Comparison of ENCODE assay signal across 16 cellular contexts in the genomic region with DNA sequence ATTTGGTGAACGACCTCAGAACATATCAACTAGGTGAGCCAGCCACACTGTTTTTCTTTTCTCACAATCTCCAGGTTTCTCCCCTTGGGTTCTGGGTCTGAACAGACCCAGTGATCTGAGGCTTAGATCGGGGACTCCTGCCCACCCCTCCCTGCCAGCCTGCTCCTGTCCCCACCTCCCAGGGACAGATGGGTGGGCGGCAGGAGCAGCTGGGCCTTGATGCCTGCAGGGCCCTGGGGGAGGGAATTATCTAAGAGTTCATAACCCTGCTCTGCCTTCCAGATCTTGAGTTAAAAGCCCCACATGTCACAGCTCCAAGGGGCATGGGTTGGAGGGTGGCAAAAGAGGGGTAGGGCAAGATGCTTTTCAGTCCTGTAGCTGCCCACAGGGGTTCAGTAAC.
DNase-seq lines count a peak whose midpoint lies in the region; ATAC-seq lines count a peak whose summit lies in the region.
"Had no signal": no experiment of that assay in that cellular context is flagged by ENCODE, and none has a peak within 500 bp of the region (broad histone marks: within the 10 kb centered on the region; RNA-seq: fewer than 3 reads in every experiment).

No MANE protein-coding gene starts in this region.

- peak in 2 of 3 experiments; percentile 47 to 64 for DNase-seq in NCI-H1417 (lab: John Stamatoyannopoulos, UW)
- DNase-seq in NCI-H1417 treated with DMSO at 0.1 percent for 48 hours (lab: John Stamatoyannopoulos, UW): no peak
- peak; percentile 20 for DNase-seq in NCI-H146 treated with DMSO at 0.1 percent for 48 hours (lab: John Stamatoyannopoulos, UW; ENCODE audit: unreplicated experiment)
- DNase-seq in NCI-H69 (lab: John Stamatoyannopoulos, UW): peak; percentile 99
- DNase-seq in retina: peak; percentile 54
- DNase-seq in activated gamma-delta T cell (lab: John Stamatoyannopoulos, UW): no peak
- no peak for DNase-seq in DMS153 treated with DMSO at 0.1 percent for 48 hours (lab: John Stamatoyannopoulos, UW; ENCODE audit: unreplicated experiment)
- DNase-seq: C1 segment of cervical spinal cord; Calu3; CD8-positive, alpha-beta memory T cell; DMS79; NCI-H1105; SW 1271; T-helper 17 cell had no signal

- no peak for ATAC-seq in HG03039 (IDR thresholded peaks at IDR 0.05; ENCODE audit: unreplicated experiment)
- ATAC-seq: Right ventricle myocardium inferior, T-helper 17 cell had no signal

Comparison
In these comparisons a context has a peak if more than half of its experiments do, and no peak if none do; other contexts are left out.
1. DNase-seq: peak in NCI-H1417 (2 of 3), NCI-H146 treated with DMSO at 0.1 percent for 48 hours (single experiment), NCI-H69 (single experiment) and retina (single experiment); none in NCI-H1417 treated with DMSO at 0.1 percent for 48 hours (single experiment), activated gamma-delta T cell (single experiment) and DMS153 treated with DMSO at 0.1 percent for 48 hours (single experiment).